In the genomic region with DNA sequence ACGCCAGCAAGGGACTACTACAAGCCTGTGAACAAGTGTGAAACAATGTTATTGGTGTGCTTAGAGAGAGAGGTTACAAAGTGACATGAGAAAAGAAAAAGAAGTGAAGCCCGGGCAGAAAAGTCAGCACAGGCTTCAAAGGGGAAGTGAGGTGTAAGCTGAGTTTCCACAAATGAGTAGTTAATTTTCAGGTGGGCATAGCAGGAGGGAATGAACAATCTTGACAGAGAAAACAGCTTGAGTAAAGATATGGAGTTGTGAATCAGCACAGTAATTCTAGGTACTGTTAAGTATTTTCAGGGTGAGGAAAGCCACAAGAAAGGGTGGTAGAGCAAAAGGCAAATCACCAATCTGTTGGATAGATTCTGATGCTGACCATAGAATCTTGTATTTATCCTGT, we compare ENCODE assay signal across 10 cellular contexts. TPM values are rescaled to one million over a fixed set of nuclear protein-coding genes. Genes with fewer than 3 reads are reported as not detected.
DNase-seq lines count a peak whose midpoint lies in the region; ATAC-seq and TF ChIP-seq lines count a peak whose summit lies in the region.
"Had no signal": no experiment of that assay in that cellular context is flagged by ENCODE, and none has a peak within 500 bp of the region (broad histone marks: within the 10 kb centered on the region; RNA-seq: fewer than 3 reads in every experiment).

No MANE protein-coding gene starts in this region.

- CTCF ChIA-PET in CD8-positive, alpha-beta memory T cell (lab: Charles Lee) = interaction anchor here (2.3 kb wide), 1 partner anchor 10 kb away, joined by 8 read pairs; no protein-coding TSS in a partner anchor

- no peaks in the 10 kb centered on the region for H3K9me3 ChIP-seq in SU-DHL-6 (ENCODE audit: insufficient read depth, low read length)
- no peaks in the 10 kb centered on the region for H3K9me3 ChIP-seq in CD8-positive, alpha-beta memory T cell (ENCODE audit: low read length)

- no peaks in the 10 kb centered on the region for H3K9me3 Mint-ChIP-seq in CD8-positive, alpha-beta memory T cell
- H3K9me3 Mint-ChIP-seq: activated naive CD4-positive, alpha-beta T cell treated with anti-CD3 and anti-CD28 coated beads, Interleukin-2, amount 10 ng/mL, durations not matched to agents 7 days and 5 days had no signal

- H3K27ac ChIP-seq in SU-DHL-6 (ENCODE audit: low read depth, low read length) = peak overlapping the region; percentile 37; the same call in 1 of the 2 replicates
- H3K27ac ChIP-seq in CD8-positive, alpha-beta memory T cell (ENCODE audit: low read depth, low read length) = no peak overlapping the region
- H3K27ac ChIP-seq: HL-60 had no signal

- H3K36me3 Mint-ChIP-seq in CD8-positive, alpha-beta memory T cell = peaks cover 0 to 3% (median 2%) of the 10 kb centered on the region in 3 donors

- H2AFZ ChIP-seq in SU-DHL-6 (ENCODE audit: low read depth, low read length, severe bottlenecking) = no peak overlapping the region

- DNase-seq in LoVo (ENCODE audit: low spot score) (no peak), SKM-1 treated with dmso at 0.1 percent for 144 hours (lab: John Stamatoyannopoulos, UW; ENCODE audit: unreplicated experiment) (no peak), cerebellar cortex (ENCODE audit: low spot score) (no peak)
- no peak for DNase-seq in CD8-positive, alpha-beta memory T cell
- DNase-seq: activated naive CD4-positive, alpha-beta T cell treated with anti-CD3 and anti-CD28 coated beads, Interleukin-2, amount 10 ng/mL, durations not matched to agents 7 days and 5 days had no signal

- peaks cover 18% of the 10 kb centered on the region; the same call in 1 of the 2 replicates for H4K20me1 ChIP-seq in SU-DHL-6 (ENCODE audit: low read depth, low read length)

- no peak overlapping the region for H3K4me3 Mint-ChIP-seq in CD8-positive, alpha-beta memory T cell
- H3K4me3 Mint-ChIP-seq: activated naive CD4-positive, alpha-beta T cell treated with anti-CD3 and anti-CD28 coated beads, Interleukin-2, amount 10 ng/mL, durations not matched to agents 7 days and 5 days had no signal

- peaks cover 0 to 2% of the 10 kb centered on the region in 2 donors for H3K27me3 Mint-ChIP-seq in CD8-positive, alpha-beta memory T cell

- no peak for TF ChIP-seq CTCF in SU-DHL-6 (IDR thresholded peaks at IDR 0.05; ENCODE audit: insufficient read depth, low read length, poor library complexity, severe bottlenecking)

- no peaks in the 10 kb centered on the region for H3K27me3 ChIP-seq in SU-DHL-6 (ENCODE audit: low read length)
- H3K27me3 ChIP-seq in CD8-positive, alpha-beta memory T cell (ENCODE audit: insufficient read depth, low read length, poor library complexity, severe bottlenecking) = no peaks in the 10 kb centered on the region

- ATAC-seq in GM18511 (IDR thresholded peaks at IDR 0.05; ENCODE audit: unreplicated experiment) (peak; percentile 43), GM19455 (IDR thresholded peaks at IDR 0.05; ENCODE audit: unreplicated experiment) (peak; percentile 27), HG03045 (IDR thresholded peaks at IDR 0.05; ENCODE audit: unreplicated experiment) (peak; percentile 46)

- peaks cover 80% of the 10 kb centered on the region for H3K79me2 ChIP-seq in SU-DHL-6 (ENCODE audit: insufficient read depth, low read length)

- H3K36me3 ChIP-seq in SU-DHL-6 (ENCODE audit: low read length) = peaks cover 14% of the 10 kb centered on the region; the same call in 1 of the 2 replicates
- H3K36me3 ChIP-seq in CD8-positive, alpha-beta memory T cell (ENCODE audit: insufficient read depth, low read length) = no peaks in the 10 kb centered on the region

- H3K27ac Mint-ChIP-seq in CD8-positive, alpha-beta memory T cell = no peak overlapping the region
- H3K27ac Mint-ChIP-seq: activated naive CD4-positive, alpha-beta T cell treated with anti-CD3 and anti-CD28 coated beads, Interleukin-2, amount 10 ng/mL, durations not matched to agents 7 days and 5 days had no signal

- POLR2A ChIA-PET in CD8-positive, alpha-beta memory T cell (lab: Charles Lee) = no interaction called here

- H3K9ac ChIP-seq in SU-DHL-6 (ENCODE audit: low read length) = no peak overlapping the region

- no peak overlapping the region for H3K4me3 ChIP-seq in SU-DHL-6 (ENCODE audit: insufficient read depth, low read length, poor library complexity, severe bottlenecking)
- H3K4me3 ChIP-seq in CD8-positive, alpha-beta memory T cell (ENCODE audit: low read length) = no peak overlapping the region

- peak overlapping the region; percentile 97 for H3K4me2 ChIP-seq in SU-DHL-6 (ENCODE audit: low read depth, low read length, poor library complexity, severe bottlenecking)

- peaks cover 34% of the 10 kb centered on the region for H3F3A ChIP-seq in SU-DHL-6 (ENCODE audit: insufficient read depth)

- peaks cover 6% of the 10 kb centered on the region for H3K4me1 ChIP-seq in CD8-positive, alpha-beta memory T cell (ENCODE audit: insufficient read depth, low read length)

- H3K4me1 Mint-ChIP-seq in CD8-positive, alpha-beta memory T cell = peaks cover 7 to 23% (median 18%) of the 10 kb centered on the region in 3 donors

- no peaks in the 10 kb centered on the region for H3K9me2 ChIP-seq in SU-DHL-6 (replicated peaks; ENCODE audit: insufficient read depth, low read length)

RNA-seq across cellular contexts. Expression of a gene that starts 4.3 kb away (rescaled TPM):
- total RNA-seq in CD8-positive, alpha-beta memory T cell = 1 to 10 TPM; 7.9 to 8.5 TPM
- polyA plus RNA-seq in CD8-positive, alpha-beta memory T cell = 0.85 TPM
